Comparison of ENCODE assay signal across 12 cellular contexts in the genomic region with DNA sequence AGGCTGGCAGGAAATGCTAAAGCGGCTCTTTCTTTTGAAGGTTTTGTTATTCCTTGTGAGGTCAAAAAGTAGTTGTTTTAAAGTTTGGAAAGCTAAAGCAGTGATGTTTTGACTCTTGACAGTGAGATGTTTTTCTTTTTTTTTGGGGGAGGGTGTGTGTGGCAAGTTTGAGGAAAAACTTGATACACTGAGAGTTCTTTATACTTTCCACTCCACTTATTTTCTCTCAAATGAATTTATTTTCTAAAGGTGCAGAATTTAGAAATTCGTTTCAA. TPM values are rescaled to one million over a fixed set of nuclear protein-coding genes. Genes with fewer than 3 reads are reported as not detected.
DNase-seq lines count a peak whose midpoint lies in the region; ATAC-seq and TF ChIP-seq lines count a peak whose summit lies in the region.
"Had no signal": no experiment of that assay in that cellular context is flagged by ENCODE, and none has a peak within 500 bp of the region (broad histone marks: within the 10 kb centered on the region; RNA-seq: fewer than 3 reads in every experiment).

No MANE protein-coding gene starts in this region.

- no peak for TF ChIP-seq EP300 in transverse colon (IDR thresholded peaks at IDR 0.05; ENCODE audit: low read depth)

- BruUV-seq in A673 (replicated peaks; lab: Mats Ljungman, UMichigan), result no TSS peak

- peaks cover 0 to 4% (median 0%) of the 10 kb centered on the region in 9 donors for H3K36me3 ChIP-seq in heart left ventricle
- no peaks in the 10 kb centered on the region for H3K36me3 ChIP-seq in transverse colon
- H3K36me3 ChIP-seq in A673 (ENCODE audit: insufficient read depth, low read length, poor library complexity, severe bottlenecking), result no peaks in the 10 kb centered on the region

- H3K27me3 Mint-ChIP-seq in nephron (ENCODE audit: low read depth), result no peaks in the 10 kb centered on the region

- TF ChIP-seq CTCF in heart left ventricle (IDR thresholded peaks at IDR 0.05) (no peak), coronary artery (IDR thresholded peaks at IDR 0.05) (no peak), nephron (IDR thresholded peaks at IDR 0.05; ENCODE audit: unreplicated experiment in 3 of 3) (no peak), transverse colon (IDR thresholded peaks at IDR 0.05) (no peak), A673 (conservative IDR thresholded peaks at IDR 0.05; ENCODE audit: low read depth, low read length) (no peak)

- intact Hi-C loops in heart left ventricle (cut with DNase I) (no loop called here), Right ventricle myocardium superior (cut with DNase I) (no loop called here), transverse colon (cut with DNase I; ENCODE audit: low total_unique reads) (no loop called here), A673 (cut with micrococcal nuclease; ENCODE audit: unreplicated experiment) (no loop called here)

- peak overlapping the region; percentile 89 to 97 (median 90) for H3K27ac Mint-ChIP-seq in nephron

- CTCF ChIA-PET in A673 (lab: Charles Lee), result no interaction called here

- ATAC-seq in heart left ventricle (no peak), Right ventricle myocardium superior (ENCODE audit: poor library complexity) (no peak), HG03571 (IDR thresholded peaks at IDR 0.05; ENCODE audit: unreplicated experiment) (no peak)
- ATAC-seq: K562 had no signal

- H3K36me3 Mint-ChIP-seq in nephron (ENCODE audit: low read depth), result peaks cover 16% of the 10 kb centered on the region

- peak overlapping the region in 4 of 12 donors; percentile 15 to 30 (median 23) for H3K4me3 ChIP-seq in heart left ventricle
- H3K4me3 ChIP-seq in coronary artery, result peak overlapping the region; percentile 2
- no peak overlapping the region for H3K4me3 ChIP-seq in transverse colon
- no peak overlapping the region for H3K4me3 ChIP-seq in A673 (ENCODE audit: low read depth, low read length, poor library complexity, severe bottlenecking)
- H3K4me3 ChIP-seq: K562 had no signal

- peaks cover 0 to 64% (median 15%) of the 10 kb centered on the region in 12 donors for H3K4me1 ChIP-seq in heart left ventricle
- H3K4me1 ChIP-seq in transverse colon, result no peaks in the 10 kb centered on the region
- H3K4me1 ChIP-seq in A673 (ENCODE audit: insufficient read depth, low read length, poor library complexity, severe bottlenecking), result peaks cover 41% of the 10 kb centered on the region

- TF ChIP-seq POLR2A in heart left ventricle (IDR thresholded peaks at IDR 0.05), result no peak
- no peak for TF ChIP-seq POLR2A in transverse colon (IDR thresholded peaks at IDR 0.05)

- WGBS in heart left ventricle, 4 donors, result 23 to 43% (median 32%) methylated on average over 2 of the region's 2 CpGs
- WGBS in transverse colon (ENCODE audit: low coverage in 1 of 2), 2 donors, result 27 to 47% methylated on average over 2 of the region's 2 CpGs

- POLR2A ChIA-PET in A673 (lab: Charles Lee; ENCODE audit: low non-redundant PET), result no interaction called here

- no peaks in the 10 kb centered on the region for H3K9me3 ChIP-seq in heart left ventricle
- H3K9me3 ChIP-seq in transverse colon, result no peaks in the 10 kb centered on the region
- H3K9me3 ChIP-seq in A673 (ENCODE audit: low read depth, low read length, poor library complexity, severe bottlenecking), result no peaks in the 10 kb centered on the region

- H3K27me3 ChIP-seq in heart left ventricle, result peaks cover 0 to 26% (median 0%) of the 10 kb centered on the region in 9 donors
- no peaks in the 10 kb centered on the region for H3K27me3 ChIP-seq in transverse colon
- H3K27me3 ChIP-seq in A673 (replicated peaks; ENCODE audit: insufficient read depth, low read depth, low read length, poor library complexity), result peaks cover 33% of the 10 kb centered on the region

- peak overlapping the region; percentile 51 to 77 (median 54) for H3K4me3 Mint-ChIP-seq in nephron

- H3K9me3 Mint-ChIP-seq in nephron, result no peaks in the 10 kb centered on the region

- peaks cover 53% of the 10 kb centered on the region for H3K4me1 Mint-ChIP-seq in nephron

- H3K27ac ChIP-seq in heart left ventricle (peak overlapping the region in 11 of 12 donors; percentile 1 to 77 (median 68)), coronary artery (peak overlapping the region; percentile 74 to 78), transverse colon (peak overlapping the region; percentile 1 to 37 (median 22)), A673 (ENCODE audit: low read depth, low read length, poor library complexity, severe bottlenecking) (no peak overlapping the region)

- in situ Hi-C loops in transverse colon (cut with MboI; ENCODE audit: low pct_ligation_motif_present in 1 of 4, low pct_unique_long_range_greater_than_20kb in 1 of 4, low sequenced_read_pairs in 3 of 4), result no loop called here

- no peak for DNase-seq in heart left ventricle
- no peak for DNase-seq in Right ventricle myocardium superior
- no peak for DNase-seq in coronary artery (ENCODE audit: low spot score)
- DNase-seq in transverse colon, result no peak
- no peak for DNase-seq in NCI-H2227 treated with DMSO at 0.1 percent for 48 hours (lab: John Stamatoyannopoulos, UW)
- DNase-seq in A673 (ENCODE audit: low spot score), result no peak
- DNase-seq: activated naive CD4-positive, alpha-beta T cell treated with anti-CD3 and anti-CD28 coated beads, Interleukin-2, amount 50 U/mL, for 16 hours; DMS153; NCI-H1436 treated with DMSO at 0.1 percent for 48 hours had no signal

RNA-seq across cellular contexts. Expression of a gene that starts 22.7 kb away (rescaled TPM):
- total RNA-seq in heart left ventricle, result 10 to 100 TPM; 33.6 to 61.8 (median 36.6) TPM
- polyA plus RNA-seq in heart left ventricle, result 10 to 100 TPM; 17.5 to 42.7 TPM
- 35.0 TPM for total RNA-seq in Right ventricle myocardium superior
- 100 to 1,000 TPM in 1 of 4 donors, 10 to 100 TPM in 2, 1 to 10 TPM in 1; 4.5 to 160 (median 21.9) TPM for total RNA-seq in transverse colon
- total RNA-seq in A673 (2021), result 75.7 and 88.2 TPM in 2 replicates
